8 cellular contexts compared by ENCODE assay signal in the genomic region with DNA sequence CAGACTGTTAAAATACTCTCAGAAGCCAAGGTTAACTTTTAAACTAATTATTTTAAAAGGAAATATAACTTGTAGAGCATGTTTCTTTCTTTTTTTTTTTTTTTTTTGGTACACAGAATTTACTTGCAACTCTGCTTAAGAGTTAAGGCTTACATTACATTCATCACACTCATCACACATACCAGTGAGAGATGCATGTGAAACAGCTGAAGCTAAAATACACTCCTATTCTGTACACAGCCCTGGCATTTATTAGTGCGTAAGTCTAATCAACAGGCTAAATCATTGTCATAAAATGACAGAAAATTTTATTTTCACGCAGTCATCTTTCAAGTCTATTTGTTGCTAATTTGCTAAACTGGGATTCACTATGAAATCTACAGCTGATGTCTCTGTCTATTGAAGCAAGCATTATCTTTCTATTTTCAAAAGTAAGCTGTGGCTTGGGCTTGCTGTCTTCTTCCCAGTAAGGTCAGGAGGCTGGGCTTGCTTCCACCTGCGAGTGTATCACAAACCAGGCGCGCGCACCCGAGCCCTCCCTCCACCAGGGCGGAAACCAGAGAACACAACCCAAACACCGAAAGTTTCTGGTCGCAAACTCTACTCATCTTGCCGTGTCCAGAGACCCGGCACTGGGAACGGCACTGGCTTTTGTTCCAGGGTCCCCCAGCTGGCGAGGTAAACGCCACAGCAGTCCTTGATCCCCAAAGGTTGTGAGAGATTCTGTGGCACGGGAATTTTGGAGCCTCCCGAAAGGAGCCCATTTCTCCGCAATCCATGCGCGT. TPM values are rescaled to one million over a fixed set of nuclear protein-coding genes. Genes with fewer than 3 reads are reported as not detected.
A peak's percentile ranks its signal among the peaks of the same experiment; 100 is the strongest.
DNase-seq lines count a peak whose midpoint lies in the region; ATAC-seq and TF ChIP-seq lines count a peak whose summit lies in the region.

No MANE protein-coding gene starts in this region.

- H3K4me1 ChIP-seq in IMR-90 (ENCODE audit: control insufficient read depth, insufficient read depth, low read length): no peaks in the 10 kb centered on the region
- H3K4me1 ChIP-seq in neuron (ENCODE audit: insufficient read depth, low read length): peaks cover 28% of the 10 kb centered on the region
- peaks cover 0 to 4% of the 10 kb centered on the region in 2 donors for H3K4me1 ChIP-seq in thoracic aorta (ENCODE audit: control insufficient read depth in 1 of 2, low read depth in 2 of 2)

- H3K4me1 Mint-ChIP-seq in activated naive CD4-positive, alpha-beta T cell treated with anti-CD3 and anti-CD28 coated beads, Interleukin-2, amount 10 ng/mL, durations not matched to agents 7 days and 5 days: peaks cover 41% of the 10 kb centered on the region

- H3K9me1 ChIP-seq in IMR-90 (ENCODE audit: insufficient read depth, low read length): no peaks in the 10 kb centered on the region

- peak overlapping the region; percentile 89 for H2BK120ac ChIP-seq in IMR-90 (ENCODE audit: low read depth, low read length)

- peak overlapping the region; percentile 94 for H3K9ac ChIP-seq in IMR-90 (ENCODE audit: low read depth, low read length)

- H2AK9ac ChIP-seq in IMR-90 (replicated peaks; ENCODE audit: low read depth, low read length, poor library complexity): peak overlapping the region; percentile 88

- peak overlapping the region; percentile 85 for H3K4me2 ChIP-seq in IMR-90 (ENCODE audit: low read depth, low read length)

- ATAC-seq in IMR-90 (ENCODE audit: low read depth): no peak
- ATAC-seq in thoracic aorta (ENCODE audit: insufficient number of reproducible peaks, low FRiP score, low read depth): no peak
- ATAC-seq in HG02588 (IDR thresholded peaks at IDR 0.05; ENCODE audit: unreplicated experiment): no peak

- peak overlapping the region; percentile 92 for H3K14ac ChIP-seq in IMR-90 (replicated peaks; ENCODE audit: low read depth, low read length)

- H3K4me3 ChIP-seq in IMR-90 (ENCODE audit: insufficient read depth, low read depth, low read length) (peak overlapping the region; percentile 90), neuron (ENCODE audit: low read length) (peak overlapping the region; percentile 85), thoracic aorta (peak overlapping the region; percentile 89)

- no peak for TF ChIP-seq RAD21 in IMR-90 (IDR thresholded peaks at IDR 0.05; ENCODE audit: low read length)

- peak overlapping the region; percentile 68; the same call in 2 of the 3 replicates for H2BK15ac ChIP-seq in IMR-90 (ENCODE audit: low read depth, low read length)

- 0% methylated on average over 7 of the region's 20 CpGs; no CpG with 5 or more reads in 1 of the 2 experiments for WGBS in IMR-90 (ENCODE audit: extremely low coverage in 2 of 2, insufficient read length in 1 of 2), 2 experiments

- H3K18ac ChIP-seq in IMR-90 (ENCODE audit: low read depth, low read length): peak overlapping the region; percentile 90

- H3K9me3 Mint-ChIP-seq in activated naive CD4-positive, alpha-beta T cell treated with anti-CD3 and anti-CD28 coated beads, Interleukin-2, amount 10 ng/mL, durations not matched to agents 7 days and 5 days: no peaks in the 10 kb centered on the region

- peaks cover 84% of the 10 kb centered on the region for H3K27me3 Mint-ChIP-seq in activated naive CD4-positive, alpha-beta T cell treated with anti-CD3 and anti-CD28 coated beads, Interleukin-2, amount 10 ng/mL, durations not matched to agents 7 days and 5 days

- POLR2A ChIA-PET in IMR-90 (lab: Charles Lee; ENCODE audit: unreplicated experiment): interaction anchor here (0.6 to 1.0 kb wide), 4 partner anchors 108 to 484 kb away, joined by 3 to 14 read pairs (median 8); a partner anchor contains a TSS

- H4K5ac ChIP-seq in IMR-90 (ENCODE audit: low read depth, low read length): peak overlapping the region; percentile 83

- peak overlapping the region; percentile 84 to 91 for H4K8ac ChIP-seq in IMR-90 (ENCODE audit: low read depth in 2 of 2, low read length in 2 of 2)

- no TSS peak for BruUV-seq in IMR-90 (replicated peaks; lab: Mats Ljungman, UMichigan)

- H3K79me1 ChIP-seq in IMR-90 (ENCODE audit: low read depth in 1 of 2, low read length in 2 of 2): peaks cover 0 to 13% of the 10 kb centered on the region in 2 experiments; a peak in 2 of 4 replicates

- peak overlapping the region; percentile 90 for H3K23ac ChIP-seq in IMR-90 (ENCODE audit: low read depth, low read length)

- peak overlapping the region; percentile 92 for H4K91ac ChIP-seq in IMR-90 (ENCODE audit: insufficient read depth, low read depth, low read length)

- no peaks in the 10 kb centered on the region for H3K36me3 ChIP-seq in IMR-90 (ENCODE audit: control insufficient read depth, insufficient read depth, low read length)
- H3K36me3 ChIP-seq in neuron (ENCODE audit: insufficient read depth, low read length): no peaks in the 10 kb centered on the region
- H3K36me3 ChIP-seq in thoracic aorta: no peaks in the 10 kb centered on the region

- peak overlapping the region; percentile 26 for H2AK5ac ChIP-seq in IMR-90 (ENCODE audit: low read depth, low read length)

- H3K56ac ChIP-seq in IMR-90 (ENCODE audit: extremely low read depth, insufficient read depth, low read length): peak overlapping the region; percentile 93

- in situ Hi-C loops in IMR-90 (cut with MboI; ENCODE audit: low sequenced_read_pairs): loop anchor here (5.0 to 10.0 kb wide), 4 partner anchors 102 to 415 kb away; no protein-coding TSS in a partner anchor

- TF ChIP-seq CTCF in IMR-90 (conservative IDR thresholded peaks at IDR 0.05; ENCODE audit: low read depth, low read length): no peak
- no peak for TF ChIP-seq CTCF in thoracic aorta (IDR thresholded peaks at IDR 0.05)

- CTCF ChIA-PET in IMR-90 (lab: Yijun Ruan, JAX): interaction anchor here (0.5 to 0.6 kb wide), 2 partner anchors 83 to 161 kb away, joined by 3 to 4 read pairs; no protein-coding TSS in a partner anchor
- CTCF ChIA-PET in activated naive CD4-positive, alpha-beta T cell treated with anti-CD3 and anti-CD28 coated beads, Interleukin-2, amount 10 ng/mL, durations not matched to agents 7 days and 5 days (lab: Charles Lee): interaction anchor here (0.6 to 1.5 kb wide), 8 partner anchors 29 to 104 kb away, joined by 3 to 8 read pairs (median 4); no protein-coding TSS in a partner anchor

- H3K4me3 Mint-ChIP-seq in activated naive CD4-positive, alpha-beta T cell treated with anti-CD3 and anti-CD28 coated beads, Interleukin-2, amount 10 ng/mL, durations not matched to agents 7 days and 5 days: peak overlapping the region; percentile 95

- H3K36me3 Mint-ChIP-seq in activated naive CD4-positive, alpha-beta T cell treated with anti-CD3 and anti-CD28 coated beads, Interleukin-2, amount 10 ng/mL, durations not matched to agents 7 days and 5 days: no peaks in the 10 kb centered on the region

- H3K9me3 ChIP-seq in IMR-90 (ENCODE audit: control insufficient read depth, insufficient read depth, low read length) (no peaks in the 10 kb centered on the region), neuron (ENCODE audit: low read length) (no peaks in the 10 kb centered on the region), thoracic aorta (no peaks in the 10 kb centered on the region)

- H4K20me1 ChIP-seq in IMR-90 (ENCODE audit: insufficient read depth, low read length): no peaks in the 10 kb centered on the region

- TF ChIP-seq POLR2A in IMR-90 (IDR thresholded peaks at IDR 0.05; ENCODE audit: low read depth, low read length): no peak

- dilution Hi-C loops in IMR-90 (cut with HindIII; ENCODE audit: low sequenced_read_pairs, unreplicated experiment): no loop called here

- H2BK5ac ChIP-seq in IMR-90 (ENCODE audit: low read depth, low read length, poor library complexity, severe bottlenecking): peak overlapping the region; percentile 92

- H3K27ac ChIP-seq in IMR-90 (ENCODE audit: insufficient read depth, low read length) (peak overlapping the region; percentile 95), thoracic aorta (peak overlapping the region; percentile 93 to 94)

- DNase-seq in D341Med (ENCODE audit: low spot score) (peak; percentile 67), IMR-90 (peak; percentile 61), RPMI8226 (peak; percentile 82), germinal center (ENCODE audit: low spot score) (peak; percentile 50), thoracic aorta (ENCODE audit: low spot score) (peak; percentile 15)
- peak; percentile 82 for DNase-seq in activated naive CD4-positive, alpha-beta T cell treated with anti-CD3 and anti-CD28 coated beads, Interleukin-2, amount 10 ng/mL, durations not matched to agents 7 days and 5 days

- H3K27ac Mint-ChIP-seq in activated naive CD4-positive, alpha-beta T cell treated with anti-CD3 and anti-CD28 coated beads, Interleukin-2, amount 10 ng/mL, durations not matched to agents 7 days and 5 days: peak overlapping the region; percentile 96

- intact Hi-C loops in IMR-90 (cut with micrococcal nuclease): loop anchor here (1.0 to 5.0 kb wide), 4 partner anchors 98 to 702 kb away; no protein-coding TSS in a partner anchor

- H2AFZ ChIP-seq in IMR-90 (replicated peaks; ENCODE audit: low read length, poor library complexity) (peak overlapping the region; percentile 93), neuron (ENCODE audit: low read depth, low read length) (peak overlapping the region; percentile 39)

- H3K27me3 ChIP-seq in IMR-90 (ENCODE audit: control insufficient read depth, insufficient read depth, low read length): no peaks in the 10 kb centered on the region
- no peaks in the 10 kb centered on the region for H3K27me3 ChIP-seq in neuron (ENCODE audit: insufficient read depth, low read length)
- H3K27me3 ChIP-seq in thoracic aorta (replicated peaks; ENCODE audit: insufficient read depth): no peaks in the 10 kb centered on the region

- peak overlapping the region; percentile 70 for H2BK20ac ChIP-seq in IMR-90 (ENCODE audit: low read depth, low read length)

- H3K4ac ChIP-seq in IMR-90 (ENCODE audit: low read depth, low read length): peak overlapping the region; percentile 93

TF ChIP-seq in IMR-90, 13 proteins besides CTCF, POLR2A, EP300 and RAD21 (continues in another document):
- 0 out of 2 replicates have a peak, but pooled peaks have one; percentile 3 for TF ChIP-seq MAZ (IDR thresholded peaks at IDR 0.05; ENCODE audit: borderline replicate concordance, low read depth, low read length)
- no peak for TF ChIP-seq SMC3 (IDR thresholded peaks at IDR 0.05; ENCODE audit: low read depth, low read length)
- TF ChIP-seq, protein P1, sequence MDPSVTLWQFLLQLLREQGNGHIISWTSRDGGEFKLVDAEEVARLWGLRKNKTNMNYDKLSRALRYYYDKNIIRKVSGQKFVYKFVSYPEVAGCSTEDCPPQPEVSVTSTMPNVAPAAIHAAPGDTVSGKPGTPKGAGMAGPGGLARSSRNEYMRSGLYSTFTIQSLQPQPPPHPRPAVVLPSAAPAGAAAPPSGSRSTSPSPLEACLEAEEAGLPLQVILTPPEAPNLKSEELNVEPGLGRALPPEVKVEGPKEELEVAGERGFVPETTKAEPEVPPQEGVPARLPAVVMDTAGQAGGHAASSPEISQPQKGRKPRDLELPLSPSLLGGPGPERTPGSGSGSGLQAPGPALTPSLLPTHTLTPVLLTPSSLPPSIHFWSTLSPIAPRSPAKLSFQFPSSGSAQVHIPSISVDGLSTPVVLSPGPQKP (IDR thresholded peaks at IDR 0.05; ENCODE audit: borderline replicate concordance, low read depth, low read length): no peak

RNA-seq across cellular contexts. Expression of a gene that starts 3.9 kb away (rescaled TPM):
- total RNA-seq in IMR-90 (2012; rRNA removed): 0.90 and 1.1 TPM in 2 replicates
- 1.7 and 2.0 TPM in 2 replicates for polyA plus RNA-seq in IMR-90 (2012; rRNA removed)
- 0.78 and 1.8 TPM in 2 replicates for polyA plus RNA-seq in IMR-90 (2012; cell fraction: cytosol; rRNA removed)
- 1.3 and 2.3 TPM in 2 replicates for polyA plus RNA-seq in IMR-90 (2012; cell fraction: nucleus; rRNA removed; ENCODE audit: low replicate concordance)
- total RNA-seq in thoracic aorta: 10 to 100 TPM in 1 of 2 donors, 1 to 10 TPM in 1; 7.3 to 14.1 TPM

Comparison
In these comparisons a context has a peak if more than half of its experiments do, and no peak if none do; other contexts are left out.
1. DNase-seq: peak in every context shown above with its lines; median percentile 82 in RPMI8226; 82 in activated naive CD4-positive, alpha-beta T cell treated with anti-CD3 and anti-CD28 coated beads, Interleukin-2, amount 10 ng/mL, durations not matched to agents 7 days and 5 days; 67 in D341Med; 61 in IMR-90; 50 in germinal center; 15 in thoracic aorta.